In genomic region chr1:2644171-2644570, GRCh38 we compare ENCODE assay signal across 17 cellular contexts. TPM values are rescaled to one million over a fixed set of nuclear protein-coding genes. Genes with fewer than 3 reads are reported as not detected.
A peak's percentile ranks its signal among the peaks of the same experiment; 100 is the strongest.
DNase-seq lines count a peak whose midpoint lies in the region; ATAC-seq and TF ChIP-seq lines count a peak whose summit lies in the region.
"Had no signal": no experiment of that assay in that cellular context is flagged by ENCODE, and none has a peak within 500 bp of the region (broad histone marks: within the 10 kb centered on the region; RNA-seq: fewer than 3 reads in every experiment).

No MANE protein-coding gene starts in this region.

- H3K27ac Mint-ChIP-seq in natural killer cell = peak overlapping the region in 1 of 2 donors; percentile 97
- no peak overlapping the region for H3K27ac Mint-ChIP-seq in natural killer cell treated with Interleukin-12 subunit alpha and Interleukin-12 subunit beta and Interleukin-15 and Interleukin-18, amount 100 ng/mL, for 72 hours
- peak overlapping the region; percentile 78 for H3K27ac Mint-ChIP-seq in central memory CD8-positive, alpha-beta T cell (ENCODE audit: low read depth)
- H3K27ac Mint-ChIP-seq: endodermal cell had no signal

- no peaks in the 10 kb centered on the region for H4K20me1 ChIP-seq in osteoblast (ENCODE audit: insufficient read depth, low read length)

- peaks cover 10 to 18% of the 10 kb centered on the region in 2 donors for H3K4me1 Mint-ChIP-seq in natural killer cell
- H3K4me1 Mint-ChIP-seq in natural killer cell treated with Interleukin-12 subunit alpha and Interleukin-12 subunit beta and Interleukin-15 and Interleukin-18, amount 100 ng/mL, for 72 hours (ENCODE audit: low read depth in 2 of 2) = peaks cover 4 to 7% of the 10 kb centered on the region in 2 donors
- H3K4me1 Mint-ChIP-seq in central memory CD8-positive, alpha-beta T cell = peaks cover 11% of the 10 kb centered on the region

- H3K9me3 Mint-ChIP-seq in natural killer cell = peaks cover 9% of the 10 kb centered on the region in 2 donors
- peaks cover 10% of the 10 kb centered on the region for H3K9me3 Mint-ChIP-seq in natural killer cell treated with Interleukin-12 subunit alpha and Interleukin-12 subunit beta and Interleukin-15 and Interleukin-18, amount 100 ng/mL, for 72 hours
- peaks cover 12% of the 10 kb centered on the region for H3K9me3 Mint-ChIP-seq in central memory CD8-positive, alpha-beta T cell

- no peak overlapping the region for H2AFZ ChIP-seq in osteoblast (ENCODE audit: low read length)

- H3K27ac ChIP-seq in osteoblast (ENCODE audit: low read depth, low read length) = no peak overlapping the region
- H3K27ac ChIP-seq: PC-9, SK-N-MC, thyroid gland had no signal

- no peak overlapping the region for H3K4me3 ChIP-seq in osteoblast (ENCODE audit: insufficient read depth, low read length)

- peak overlapping the region; percentile 25 for H3K4me3 Mint-ChIP-seq in natural killer cell
- no peak overlapping the region for H3K4me3 Mint-ChIP-seq in natural killer cell treated with Interleukin-12 subunit alpha and Interleukin-12 subunit beta and Interleukin-15 and Interleukin-18, amount 100 ng/mL, for 72 hours
- H3K4me3 Mint-ChIP-seq in central memory CD8-positive, alpha-beta T cell = peak overlapping the region; percentile 59

- peaks cover 0 to 4% of the 10 kb centered on the region in 2 donors for H3K27me3 Mint-ChIP-seq in natural killer cell (ENCODE audit: low read depth in 2 of 2)
- H3K27me3 Mint-ChIP-seq in natural killer cell treated with Interleukin-12 subunit alpha and Interleukin-12 subunit beta and Interleukin-15 and Interleukin-18, amount 100 ng/mL, for 72 hours = peaks cover 0 to 3% of the 10 kb centered on the region in 2 donors
- H3K27me3 Mint-ChIP-seq in central memory CD8-positive, alpha-beta T cell = no peaks in the 10 kb centered on the region

- peaks cover 8% of the 10 kb centered on the region for H3K79me2 ChIP-seq in osteoblast (ENCODE audit: insufficient read depth, low read length)

- H3K4me1 ChIP-seq in osteoblast (ENCODE audit: insufficient read depth, low read length) = peaks cover 6% of the 10 kb centered on the region

- intact Hi-C loops in natural killer cell (cut with micrococcal nuclease) = loop anchor here (10.0 kb wide), 2 partner anchors 99 to 449 kb away; partner anchors contain the start of gene FAAP20

- H3K9me3 ChIP-seq in osteoblast (ENCODE audit: low read depth, low read length) = peaks cover 2% of the 10 kb centered on the region
- H3K9me3 ChIP-seq: thyroid gland had no signal

- H3K36me3 Mint-ChIP-seq in natural killer cell = no peaks in the 10 kb centered on the region
- H3K36me3 Mint-ChIP-seq in natural killer cell treated with Interleukin-12 subunit alpha and Interleukin-12 subunit beta and Interleukin-15 and Interleukin-18, amount 100 ng/mL, for 72 hours = peaks cover 14% of the 10 kb centered on the region
- peaks cover 9% of the 10 kb centered on the region for H3K36me3 Mint-ChIP-seq in central memory CD8-positive, alpha-beta T cell (ENCODE audit: insufficient read depth)

- DNase-seq in natural killer cell (no peak), osteoblast (ENCODE audit: insufficient read length, low spot score, missing footprints) (peak; percentile 50), NCI-H1092 treated with DMSO at 0.1 percent for 48 hours (lab: John Stamatoyannopoulos, UW) (no peak), AG08396 (ENCODE audit: low spot score) (no peak)
- DNase-seq in natural killer cell treated with Interleukin-12 subunit alpha and Interleukin-12 subunit beta and Interleukin-15 and Interleukin-18, amount 100 ng/mL, for 72 hours (ENCODE audit: low spot score) = no peak
- no peak for DNase-seq in central memory CD8-positive, alpha-beta T cell (ENCODE audit: low spot score in 2 of 2)
- DNase-seq: activated CD4-positive, CD25-positive, alpha-beta regulatory T cell treated with anti-CD3 and anti-CD28 coated beads, Interleukin-2, amount 50 U/mL, for 72 hours; activated naive CD4-positive, alpha-beta T cell treated with Interleukin-2 at 50 U/mL for 16 hours; endodermal cell; immature natural killer cell; NCI-H1436 treated with DMSO at 0.1 percent for 48 hours; NCI-H82; PC-9; stimulated activated CD4-positive, alpha-beta T cell treated with anti-CD3 and anti-CD28 coated beads, Interleukin-12 subunit alpha, Interleukin-12 subunit beta, amount 100 ng/mL, for 4 hours; thyroid gland had no signal

- TF ChIP-seq CTCF in natural killer cell (IDR thresholded peaks at IDR 0.05) = no peak
- no peak for TF ChIP-seq CTCF in osteoblast (IDR thresholded peaks at IDR 0.05; ENCODE audit: extremely low read depth, low read depth, low read length)

- H3K4me2 ChIP-seq in osteoblast (ENCODE audit: insufficient read depth, low read length) = no peak overlapping the region

- no peaks in the 10 kb centered on the region for H3K36me3 ChIP-seq in osteoblast (ENCODE audit: insufficient read depth, low read length)
- H3K36me3 ChIP-seq: thyroid gland had no signal

- ATAC-seq in natural killer cell (no peak), GM18861 (IDR thresholded peaks at IDR 0.05; ENCODE audit: unreplicated experiment) (no peak)
- no peak for ATAC-seq in natural killer cell treated with Interleukin-12 subunit alpha and Interleukin-12 subunit beta and Interleukin-15 and Interleukin-18, amount 100 ng/mL, for 72 hours
- ATAC-seq in central memory CD8-positive, alpha-beta T cell (replicated peaks; ENCODE audit: extremely low read depth, poor library complexity, severe bottlenecking) = no peak

- H3K27me3 ChIP-seq in osteoblast (ENCODE audit: insufficient read depth, low read length) = no peaks in the 10 kb centered on the region
- H3K27me3 ChIP-seq: thyroid gland had no signal

RNA-seq across cellular contexts. Expression of gene MMEL1, which starts 11.4 kb away (rescaled TPM):
- total RNA-seq in natural killer cell (1 to 10 TPM in 2 of 3 donors, not detected in 1; 1.3 to 2.0 TPM), osteoblast (under 0.01 TPM in 1 of 2 replicates, not detected in the other)
- total RNA-seq in natural killer cell treated with Interleukin-12 subunit alpha and Interleukin-12 subunit beta and Interleukin-15 and Interleukin-18, amount 100 ng/mL, for 72 hours = under 1 TPM in 1 of 2 donors, not detected in 1; 0.81 TPM

RNA-seq across cellular contexts. Expression of gene PRXL2B, which starts 57.6 kb away (rescaled TPM):
- 10 to 100 TPM; 11.3 to 15.1 (median 11.6) TPM for total RNA-seq in natural killer cell
- 10 to 100 TPM in 1 of 2 donors, 1 to 10 TPM in 1; 9.1 to 18.5 TPM for total RNA-seq in natural killer cell treated with Interleukin-12 subunit alpha and Interleukin-12 subunit beta and Interleukin-15 and Interleukin-18, amount 100 ng/mL, for 72 hours
- 8.0 and 9.4 TPM in 2 replicates for total RNA-seq in osteoblast
